19 cellular contexts compared by ENCODE assay signal in the genomic region with DNA sequence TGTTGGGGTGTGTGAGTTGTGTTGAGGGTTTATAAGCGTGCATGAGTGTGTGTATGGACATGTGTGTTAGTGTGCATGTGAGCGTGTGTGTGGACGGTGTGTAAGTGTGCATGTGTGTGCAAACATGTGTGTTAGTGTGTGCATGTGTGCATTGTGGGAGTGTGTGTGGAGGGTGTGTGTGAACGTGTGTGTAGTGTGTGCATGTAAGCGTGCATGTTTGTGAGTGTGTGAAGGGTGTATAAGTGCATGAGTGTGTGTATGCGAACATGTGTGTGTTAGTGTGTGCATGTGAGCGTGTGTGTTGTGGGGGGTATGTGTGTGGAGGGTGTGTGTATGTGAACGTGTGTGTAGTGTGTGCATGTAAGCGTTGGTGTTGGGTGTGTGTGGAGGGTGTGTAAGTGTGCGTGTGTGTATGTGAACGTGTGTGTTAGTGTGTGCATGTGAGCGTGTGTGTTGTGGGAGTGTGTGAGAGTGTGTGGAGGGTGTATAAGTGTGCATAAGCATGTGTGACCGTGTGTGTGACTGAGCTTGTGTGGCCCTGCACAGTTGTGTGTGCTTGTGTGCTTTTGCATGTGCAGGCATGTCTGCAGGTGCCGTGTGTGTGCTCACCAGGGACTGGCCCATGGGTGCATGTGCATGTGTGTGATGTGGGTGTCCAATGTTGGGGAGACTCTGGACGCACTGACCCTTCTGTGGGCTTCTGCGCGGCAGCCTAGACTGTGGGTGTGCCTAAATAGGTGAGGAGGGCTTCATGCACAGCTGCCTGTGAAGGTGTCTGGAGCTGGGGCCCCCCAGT.
"Had no signal": no experiment of that assay in that cellular context is flagged by ENCODE, and none has a peak within 500 bp of the region (broad histone marks: within the 10 kb centered on the region; RNA-seq: fewer than 3 reads in every experiment).

No MANE protein-coding gene starts in this region.

- H3K27me3 ChIP-seq: body of pancreas, colonic mucosa, transverse colon had no signal

- H3K27ac ChIP-seq: body of pancreas, colonic mucosa, esophagus squamous epithelium, lower lobe of right lung, suprapubic skin, transverse colon, WERI-Rb-1 had no signal

- H3K9me3 ChIP-seq: body of pancreas, colonic mucosa, esophagus squamous epithelium, lower lobe of right lung, suprapubic skin, transverse colon had no signal

- H3K4me1 ChIP-seq: body of pancreas, colonic mucosa, lower lobe of right lung, transverse colon had no signal

- H3K4me3 ChIP-seq: body of pancreas, colonic mucosa, esophagus squamous epithelium, lower lobe of right lung, suprapubic skin, transverse colon had no signal

- ATAC-seq: body of pancreas, lower lobe of right lung had no signal

- DNase-seq: activated CD4-positive, alpha-beta T cell treated with anti-CD3 and anti-CD28 coated beads for 1 hour; activated naive CD4-positive, alpha-beta T cell treated with Interleukin-2 at 50 U/mL for 16 hours; activated naive CD8-positive, alpha-beta T cell treated with anti-CD3 and anti-CD28 coated beads, Interleukin-2, amount 10 ng/mL, durations not matched to agents 7 days and 5 days; body of pancreas; central memory CD4-positive, alpha-beta T cell; colonic mucosa; effector CD4-positive, alpha-beta T cell; esophagus squamous epithelium; lower lobe of right lung; midbrain; nephron progenitor cell; occipital lobe; stimulated activated CD4-positive, alpha-beta T cell treated with anti-CD3 and anti-CD28 coated beads, Interleukin-15, amount 100 ng/mL, for 24 hours; stimulated activated CD4-positive, alpha-beta T cell treated with anti-CD3 and anti-CD28 coated beads, Interleukin-2, amount 100 ng/mL, for 48 hours; SW 1271; T-helper 2 cell; transverse colon; WERI-Rb-1 had no signal

- H3K36me3 ChIP-seq: colonic mucosa, esophagus squamous epithelium, lower lobe of right lung, suprapubic skin, transverse colon, WERI-Rb-1 had no signal
